11 cellular contexts compared by ENCODE assay signal in genomic region chr11:58485961-58486360, GRCh38. TPM values are rescaled to one million over a fixed set of nuclear protein-coding genes. Genes with fewer than 3 reads are reported as not detected.
"Had no signal": no experiment of that assay in that cellular context is flagged by ENCODE, and none has a peak within 500 bp of the region (broad histone marks: within the 10 kb centered on the region; RNA-seq: fewer than 3 reads in every experiment).

No MANE protein-coding gene starts in this region.

- H3K36me3 ChIP-seq: HAP-1 had no signal

- H3K9ac ChIP-seq: GM23248 had no signal

- H3K27ac ChIP-seq: GM23248, HL-60 had no signal

- DNase-seq: GM23248, GOT3, H7, HFFc6, IMR-90 had no signal

- H3K9me3 ChIP-seq: HAP-1 had no signal

- ATAC-seq: HCT116, K562 had no signal

- H3K4me3 ChIP-seq: GM23248, HAP-1, K562 had no signal

- H2AFZ ChIP-seq: GM23248 had no signal

RNA-seq across cellular contexts. Expression of gene OR5B21, which starts 21.9 kb away (rescaled TPM):
- total RNA-seq: GM23248, H4, H7, HT-29, IMR-90, K562 had no signal
- polyA plus RNA-seq: GM23248, IMR-90, K562 had no signal

RNA-seq across cellular contexts. Expression of gene OR5B12, which starts 43.9 kb away (rescaled TPM):
- total RNA-seq: GM23248, H4, H7, HFFc6, HT-29, IMR-90, K562 had no signal
- polyA plus RNA-seq: GM23248, IMR-90 had no signal

RNA-seq across cellular contexts. Expression of gene OR5B2, which starts 58.0 kb away (rescaled TPM):
- total RNA-seq: GM23248, H4, H7, HFFc6, HT-29, IMR-90, K562 had no signal
- polyA plus RNA-seq: GM23248, IMR-90, K562 had no signal
